Comparison of ENCODE assay signal across 19 cellular contexts in the genomic region with DNA sequence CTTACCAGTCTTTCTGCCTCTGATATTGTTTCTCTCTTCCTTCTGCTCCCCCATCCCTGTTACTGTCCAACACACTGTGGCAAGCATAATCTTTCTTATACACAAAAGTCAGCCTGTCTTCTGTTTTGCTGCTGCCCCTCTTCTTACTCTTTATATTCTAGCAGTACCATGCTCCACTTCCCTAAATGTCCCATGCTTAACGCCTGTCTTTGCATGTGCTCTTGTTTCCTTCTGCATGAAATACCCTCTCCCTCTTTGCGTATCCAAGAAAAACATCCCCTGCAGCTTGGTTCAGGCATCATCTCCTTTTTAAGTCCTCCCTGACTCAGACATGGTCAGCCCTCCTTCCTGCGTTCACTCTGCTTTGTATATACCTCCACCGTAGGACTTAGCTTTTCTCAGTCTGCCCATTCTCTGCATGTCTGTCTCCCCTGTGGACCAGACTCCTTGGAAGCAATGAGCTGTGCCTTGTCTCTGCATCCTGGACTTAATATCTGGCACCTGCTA.
"Had no signal": no experiment of that assay in that cellular context is flagged by ENCODE, and none has a peak within 500 bp of the region (broad histone marks: within the 10 kb centered on the region; RNA-seq: fewer than 3 reads in every experiment).

No MANE protein-coding gene starts in this region.

- DNase-seq: activated CD4-positive, alpha-beta T cell treated with anti-CD3 and anti-CD28 coated beads, Interleukin-2, amount 50 U/mL, for 1 hour; activated CD4-positive, CD25-positive, alpha-beta regulatory T cell treated with anti-CD3 and anti-CD28 coated beads, Interleukin-2, amount 50 U/mL, for 72 hours; activated CD8-positive, alpha-beta memory T cell treated with anti-CD3 and anti-CD28 coated beads, Interleukin-2, amount 50 U/mL, for 4 hours; activated effector memory CD4-positive, alpha-beta T cell treated with anti-CD3 and anti-CD28 coated beads, Interleukin-2, amount 50 U/mL, for 16 hours; activated naive CD4-positive, alpha-beta T cell treated with anti-CD3 and anti-CD28 coated beads, Interleukin-2, amount 50 U/mL, for 16 hours; activated T-cell treated with anti-CD3 and anti-CD28 coated beads, Interleukin-2, amount 50 U/mL, for 72 hours; aorta; central memory CD4-positive, alpha-beta T cell; heart left ventricle; kidney glomerular epithelial cell; left ventricle myocardium superior; right cardiac atrium; stimulated activated naive CD8-positive, alpha-beta T cell treated with anti-CD3 and anti-CD28 coated beads, Interleukin-15, amount 100 ng/mL, for 72 hours; T-helper 1 cell had no signal

- ATAC-seq: activated T-cell treated with anti-CD3 and anti-CD28 coated beads, Interleukin-2, amount 50 U/mL, for 72 hours; heart left ventricle; left ventricle myocardium superior; right cardiac atrium; stimulated activated naive CD8-positive, alpha-beta T cell treated with anti-CD3 and anti-CD28 coated beads, Interleukin-15, amount 100 ng/mL, for 72 hours had no signal

- H3K27me3 ChIP-seq: heart left ventricle had no signal

- H3K4me1 ChIP-seq: prostate gland had no signal

- H3K4me3 Mint-ChIP-seq: activated T-cell treated with anti-CD3 and anti-CD28 coated beads, Interleukin-2, amount 50 U/mL, for 72 hours; neural crest cell; stimulated activated naive CD8-positive, alpha-beta T cell treated with anti-CD3 and anti-CD28 coated beads, Interleukin-15, amount 100 ng/mL, for 72 hours; type B pancreatic cell had no signal

- H3K9me3 Mint-ChIP-seq: activated T-cell treated with anti-CD3 and anti-CD28 coated beads, Interleukin-2, amount 50 U/mL, for 72 hours; neural crest cell; stimulated activated naive CD8-positive, alpha-beta T cell treated with anti-CD3 and anti-CD28 coated beads, Interleukin-15, amount 100 ng/mL, for 72 hours; type B pancreatic cell had no signal

- FAIRE-seq: frontal cortex had no signal

- H3K4me1 Mint-ChIP-seq: stimulated activated naive CD8-positive, alpha-beta T cell treated with anti-CD3 and anti-CD28 coated beads, Interleukin-15, amount 100 ng/mL, for 72 hours had no signal

- H3K27me3 Mint-ChIP-seq: stimulated activated naive CD8-positive, alpha-beta T cell treated with anti-CD3 and anti-CD28 coated beads, Interleukin-15, amount 100 ng/mL, for 72 hours; type B pancreatic cell had no signal

- H3K27ac Mint-ChIP-seq: activated T-cell treated with anti-CD3 and anti-CD28 coated beads, Interleukin-2, amount 50 U/mL, for 72 hours; type B pancreatic cell had no signal

- H3K4me3 ChIP-seq: coronary artery, heart left ventricle, prostate gland had no signal

- H3K9me3 ChIP-seq: prostate gland had no signal

- H3K27ac ChIP-seq: coronary artery, heart left ventricle, prostate gland had no signal

- H3K36me3 ChIP-seq: prostate gland had no signal
